1 cellular context compared by ENCODE assay signal in the genomic region with DNA sequence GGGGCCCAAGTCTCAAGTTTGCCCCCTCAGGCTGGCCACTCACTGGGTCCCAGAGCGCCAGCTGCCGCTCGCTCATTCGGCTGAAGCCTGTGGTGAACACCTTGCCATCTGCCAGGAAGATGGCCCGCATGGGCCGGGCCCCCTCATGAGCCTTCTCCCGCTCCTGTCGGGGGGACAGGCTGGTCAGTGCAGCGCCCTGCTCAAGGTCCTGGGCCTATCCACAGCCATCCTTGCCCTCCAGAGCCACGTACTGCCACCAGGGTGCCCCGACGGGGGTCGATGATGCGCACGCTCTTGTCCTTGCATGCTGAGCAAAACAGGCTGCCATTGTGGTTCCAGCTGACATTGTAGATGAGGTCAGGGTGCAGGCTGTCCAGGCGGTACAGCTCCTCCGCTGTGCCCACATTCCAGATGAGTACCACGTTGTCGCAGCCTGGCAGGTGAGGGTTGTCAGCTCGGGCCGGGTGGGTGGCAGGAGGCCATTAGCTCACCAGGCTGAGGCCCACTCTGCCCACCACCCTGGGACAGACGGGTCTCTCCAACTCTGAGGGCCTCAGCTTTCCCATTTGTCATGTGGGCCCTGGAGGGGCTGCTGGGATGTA.
TF ChIP-seq lines count a peak whose summit lies in the region.

No MANE protein-coding gene starts in this region.

TF ChIP-seq in GM12891, 5 proteins besides CTCF, POLR2A, EP300 and RAD21:
- TF ChIP-seq SPI1 (IDR thresholded peaks at IDR 0.05; ENCODE audit: low read depth, low read length) (no peak), POLR2AphosphoS5 (IDR thresholded peaks at IDR 0.05; ENCODE audit: low read depth, low read length) (no peak), PAX5 (IDR thresholded peaks at IDR 0.05; ENCODE audit: insufficient read depth, low read length, severe bottlenecking) (no peak), TAF1 (IDR thresholded peaks at IDR 0.05; ENCODE audit: low read depth, low read length) (no peak), POU2F2 (IDR thresholded peaks at IDR 0.05; ENCODE audit: low read depth, low read length) (no peak)
TF ChIP-seq in GM12891: peak in this region for 0.
